Comparison of ENCODE assay signal across 22 cellular contexts in the genomic region with DNA sequence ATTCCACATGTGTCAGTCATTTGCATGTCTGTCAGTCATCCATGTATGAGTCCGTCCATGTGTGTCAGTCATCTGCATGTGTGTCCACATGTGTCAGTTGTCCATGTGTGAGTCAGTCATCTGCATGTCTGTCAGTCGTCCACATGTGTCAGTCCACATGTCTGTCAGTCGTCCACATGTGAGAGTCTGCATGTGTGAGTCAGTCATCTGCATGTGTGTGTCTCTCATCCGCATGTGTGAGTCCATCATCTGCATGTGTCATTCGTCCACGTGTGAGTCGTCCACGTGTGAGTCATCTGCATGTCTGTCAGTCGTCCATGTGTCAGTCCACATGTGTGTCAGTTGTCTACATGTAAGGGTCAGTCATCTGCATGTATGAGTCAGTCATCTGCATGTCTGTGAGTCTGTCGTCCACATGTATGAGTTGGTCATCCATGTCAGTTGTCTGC.
DNase-seq lines count a peak whose midpoint lies in the region; ATAC-seq and TF ChIP-seq lines count a peak whose summit lies in the region.
"Had no signal": no experiment of that assay in that cellular context is flagged by ENCODE, and none has a peak within 500 bp of the region (broad histone marks: within the 10 kb centered on the region; RNA-seq: fewer than 3 reads in every experiment).

No MANE protein-coding gene starts in this region.

- peak overlapping the region; percentile 42 for H3K4me3 ChIP-seq in trophoblast cell (ENCODE audit: low read depth, low read length)
- H3K4me3 ChIP-seq: coronary artery, hepatocyte, ovary, SJCRH30 had no signal

- H3K79me1 ChIP-seq in trophoblast cell (ENCODE audit: low read length), result no peaks in the 10 kb centered on the region

- H3K79me2 ChIP-seq in trophoblast cell (ENCODE audit: control insufficient read depth, insufficient read depth, low read length, poor library complexity), result no peaks in the 10 kb centered on the region
- H3K79me2 ChIP-seq: hepatocyte had no signal

- DNase-seq in activated naive CD4-positive, alpha-beta T cell treated with anti-CD3 and anti-CD28 coated beads, Interleukin-2, amount 50 U/mL, for 72 hours (ENCODE audit: low spot score in 2 of 2), result no peak
- DNase-seq in activated naive CD4-positive, alpha-beta T cell treated with anti-CD3 and anti-CD28 coated beads for 36 hours, result no peak
- peak; percentile 30 for DNase-seq in LHCN-M2 (ENCODE audit: low read depth)
- DNase-seq in chondrocyte (ENCODE audit: low spot score), result peak; percentile 32
- no peak for DNase-seq in trophoblast cell
- DNase-seq in SIG-M5 treated with dmso at 0.1 percent for 504 hours (lab: John Stamatoyannopoulos, UW; ENCODE audit: unreplicated experiment), result no peak
- no peak for DNase-seq in NCI-H187 (lab: John Stamatoyannopoulos, UW)
- no peak for DNase-seq in sciatic nerve (ENCODE audit: low spot score)
- DNase-seq: activated CD8-positive, alpha-beta T cell treated with anti-CD3 and anti-CD28 coated beads for 36 hours; activated effector memory CD4-positive, alpha-beta T cell treated with Interleukin-2 at 50 U/mL for 16 hours; aorta; GDM1; KG1; left colon; NCI-H1436 treated with DMSO at 0.1 percent for 48 hours; NCI-H226; ovary; SJCRH30; small intestine; T-helper 9 cell had no signal

- H3K18ac ChIP-seq in trophoblast cell (ENCODE audit: low read length), result no peak overlapping the region

- H3K27me3 Mint-ChIP-seq in activated naive CD4-positive, alpha-beta T cell treated with anti-CD3 and anti-CD28 coated beads for 36 hours (ENCODE audit: low read depth), result no peaks in the 10 kb centered on the region
- H3K27me3 Mint-ChIP-seq in chondrocyte (ENCODE audit: low read depth), result no peaks in the 10 kb centered on the region
- H3K27me3 Mint-ChIP-seq: activated CD8-positive, alpha-beta T cell treated with anti-CD3 and anti-CD28 coated beads for 36 hours had no signal

- no CpG with 5 or more reads among the region's 10 CpGs for WGBS in trophoblast cell (ENCODE audit: extremely low coverage, insufficient coverage, insufficient read length)

- no peak overlapping the region for H2AFZ ChIP-seq in trophoblast cell (ENCODE audit: insufficient read depth, low read length, poor library complexity)
- H2AFZ ChIP-seq: hepatocyte had no signal

- no peaks in the 10 kb centered on the region for H3K9me3 Mint-ChIP-seq in activated naive CD4-positive, alpha-beta T cell treated with anti-CD3 and anti-CD28 coated beads, Interleukin-2, amount 50 U/mL, for 72 hours
- H3K9me3 Mint-ChIP-seq in activated naive CD4-positive, alpha-beta T cell treated with anti-CD3 and anti-CD28 coated beads for 36 hours, result no peaks in the 10 kb centered on the region
- no peaks in the 10 kb centered on the region for H3K9me3 Mint-ChIP-seq in chondrocyte (ENCODE audit: low read depth)
- H3K9me3 Mint-ChIP-seq: activated CD8-positive, alpha-beta T cell treated with anti-CD3 and anti-CD28 coated beads for 36 hours had no signal

- intact Hi-C loops in activated naive CD4-positive, alpha-beta T cell treated with anti-CD3 and anti-CD28 coated beads for 36 hours (cut with micrococcal nuclease), result no loop called here
- intact Hi-C loops in sciatic nerve (cut with DNase I), result no loop called here

- no peak overlapping the region for H2AK5ac ChIP-seq in trophoblast cell (ENCODE audit: low read length)

- no peak overlapping the region for H2BK12ac ChIP-seq in trophoblast cell (ENCODE audit: low read length)

- no peak overlapping the region for H3K27ac ChIP-seq in trophoblast cell (ENCODE audit: low read depth, low read length)
- H3K27ac ChIP-seq: coronary artery, hepatocyte, ovary, SJCRH30 had no signal

- H3K36me3 ChIP-seq in trophoblast cell (ENCODE audit: control insufficient read depth in 1 of 2, insufficient read depth in 2 of 2, low read length in 2 of 2), result peaks cover 37 to 50% of the 10 kb centered on the region in 2 experiments
- H3K36me3 ChIP-seq: ovary had no signal

- ATAC-seq in activated naive CD4-positive, alpha-beta T cell treated with anti-CD3 and anti-CD28 coated beads, Interleukin-2, amount 50 U/mL, for 72 hours, result peak; percentile 17 to 69
- no peak for ATAC-seq in sciatic nerve
- ATAC-seq: activated CD8-positive, alpha-beta T cell treated with anti-CD3 and anti-CD28 coated beads for 36 hours; left colon had no signal

- peaks cover 7 to 10% of the 10 kb centered on the region in 2 experiments for H3K4me1 ChIP-seq in trophoblast cell (ENCODE audit: control insufficient read depth in 1 of 2, insufficient read depth in 2 of 2, low read length in 2 of 2)
- H3K4me1 ChIP-seq: SJCRH30 had no signal

- no peaks in the 10 kb centered on the region for H3K9me3 ChIP-seq in trophoblast cell (ENCODE audit: insufficient read depth, low read depth, low read length)
- H3K9me3 ChIP-seq: ovary had no signal

- no peak overlapping the region for H4K8ac ChIP-seq in trophoblast cell (ENCODE audit: low read depth, low read length)

- H3K4me2 ChIP-seq in trophoblast cell (ENCODE audit: low read length), result no peak overlapping the region
- H3K4me2 ChIP-seq: hepatocyte had no signal

- no peak overlapping the region for H3K4me3 Mint-ChIP-seq in activated naive CD4-positive, alpha-beta T cell treated with anti-CD3 and anti-CD28 coated beads for 36 hours
- no peak overlapping the region for H3K4me3 Mint-ChIP-seq in chondrocyte (ENCODE audit: unreplicated experiment)
- H3K4me3 Mint-ChIP-seq: activated CD8-positive, alpha-beta T cell treated with anti-CD3 and anti-CD28 coated beads for 36 hours had no signal

- no peak overlapping the region for H2BK120ac ChIP-seq in trophoblast cell (ENCODE audit: insufficient read depth, low read length, poor library complexity)

- CTCF ChIA-PET in activated naive CD4-positive, alpha-beta T cell treated with anti-CD3 and anti-CD28 coated beads for 36 hours (lab: Charles Lee), result interaction anchor here (0.7 kb wide), 1 partner anchor 110 kb away, joined by 4 read pairs; no protein-coding TSS in a partner anchor

- no peak for TF ChIP-seq CTCF in chondrocyte (IDR thresholded peaks at IDR 0.05)

- H4K12ac ChIP-seq in trophoblast cell (ENCODE audit: low read depth, low read length), result no peak overlapping the region

- no peaks in the 10 kb centered on the region for H3K27me3 ChIP-seq in trophoblast cell (ENCODE audit: insufficient read depth, low read length)
- H3K27me3 ChIP-seq: hepatocyte, ovary, SJCRH30 had no signal

- no peak overlapping the region for H3K14ac ChIP-seq in trophoblast cell (ENCODE audit: low read length)

- peak overlapping the region in 1 of 2 donors; percentile 21 for H3K27ac Mint-ChIP-seq in activated naive CD4-positive, alpha-beta T cell treated with anti-CD3 and anti-CD28 coated beads, Interleukin-2, amount 50 U/mL, for 72 hours
- no peak overlapping the region for H3K27ac Mint-ChIP-seq in activated naive CD4-positive, alpha-beta T cell treated with anti-CD3 and anti-CD28 coated beads for 36 hours
- H3K27ac Mint-ChIP-seq in chondrocyte (ENCODE audit: unreplicated experiment), result no peak overlapping the region
- H3K27ac Mint-ChIP-seq: activated CD8-positive, alpha-beta T cell treated with anti-CD3 and anti-CD28 coated beads for 36 hours had no signal

- peak overlapping the region; percentile 65 for H3K23ac ChIP-seq in trophoblast cell (ENCODE audit: low read length)

- H4K91ac ChIP-seq in trophoblast cell (ENCODE audit: low read depth, low read length), result no peak overlapping the region

- H2BK5ac ChIP-seq in trophoblast cell (ENCODE audit: low read depth, low read length, poor library complexity), result no peak overlapping the region

- H3K4ac ChIP-seq in trophoblast cell (ENCODE audit: low read depth, low read length), result no peak overlapping the region

- H3K36me3 Mint-ChIP-seq in activated naive CD4-positive, alpha-beta T cell treated with anti-CD3 and anti-CD28 coated beads, Interleukin-2, amount 50 U/mL, for 72 hours, result peaks cover 0 to 37% of the 10 kb centered on the region in 2 donors
- peaks cover 39% of the 10 kb centered on the region for H3K36me3 Mint-ChIP-seq in activated naive CD4-positive, alpha-beta T cell treated with anti-CD3 and anti-CD28 coated beads for 36 hours (ENCODE audit: low read depth)
- H3K36me3 Mint-ChIP-seq in chondrocyte (ENCODE audit: low read depth), result peaks cover 29% of the 10 kb centered on the region

- H3K4me1 Mint-ChIP-seq in activated naive CD4-positive, alpha-beta T cell treated with anti-CD3 and anti-CD28 coated beads for 36 hours (ENCODE audit: low read depth), result peaks cover 13% of the 10 kb centered on the region
- H3K4me1 Mint-ChIP-seq in chondrocyte (ENCODE audit: low read depth), result no peaks in the 10 kb centered on the region

- H3K9ac ChIP-seq in trophoblast cell (ENCODE audit: low read length), result no peak overlapping the region

Comparison
In these comparisons a context has a peak if more than half of its experiments do, and no peak if none do; other contexts are left out.
1. DNase-seq: peak in LHCN-M2 (single experiment) and chondrocyte (single experiment); none in activated naive CD4-positive, alpha-beta T cell treated with anti-CD3 and anti-CD28 coated beads, Interleukin-2, amount 50 U/mL, for 72 hours (0 of 2), activated naive CD4-positive, alpha-beta T cell treated with anti-CD3 and anti-CD28 coated beads for 36 hours (single experiment), trophoblast cell (0 of 2), SIG-M5 treated with dmso at 0.1 percent for 504 hours (single experiment), NCI-H187 (0 of 2) and sciatic nerve (single experiment).